Comparison of ENCODE assay signal across 16 cellular contexts in genomic region chr12:15613981-15614380, GRCh38.
"Had no signal": no experiment of that assay in that cellular context is flagged by ENCODE, and none has a peak within 500 bp of the region (broad histone marks: within the 10 kb centered on the region; RNA-seq: fewer than 3 reads in every experiment).

No MANE protein-coding gene starts in this region.

- ATAC-seq: psoas muscle, right lobe of liver had no signal

- H3K4me3 ChIP-seq: breast epithelium, psoas muscle, right lobe of liver, spleen had no signal

- DNase-seq: activated CD4-positive, alpha-beta T cell treated with anti-CD3 and anti-CD28 coated beads, Interleukin-2, amount 10 ng/mL, durations not matched to agents 7 days and 5 days; activated CD4-positive, CD25-positive, alpha-beta regulatory T cell; activated CD8-positive, alpha-beta memory T cell treated with anti-CD3 and anti-CD28 coated beads for 24 hours; activated gamma-delta T cell treated with Interleukin-2 at 50 U/mL for 16 hours; activated naive CD8-positive, alpha-beta T cell treated with anti-CD3 and anti-CD28 coated beads for 36 hours; anterior cingulate cortex; cerebellar nuclear complex; endodermal cell; foreskin melanocyte; kidney glomerular epithelial cell; nephron progenitor cell; occipital lobe; psoas muscle; right lobe of liver; spleen had no signal

- H3K27me3 ChIP-seq: breast epithelium, right lobe of liver, spleen had no signal

- H3K27ac ChIP-seq: breast epithelium, psoas muscle, right lobe of liver, spleen had no signal

- H3K4me1 ChIP-seq: breast epithelium, psoas muscle, right lobe of liver, spleen had no signal

- H3K36me3 ChIP-seq: breast epithelium, right lobe of liver, spleen had no signal
